1 cellular context compared by ENCODE assay signal in the genomic region with DNA sequence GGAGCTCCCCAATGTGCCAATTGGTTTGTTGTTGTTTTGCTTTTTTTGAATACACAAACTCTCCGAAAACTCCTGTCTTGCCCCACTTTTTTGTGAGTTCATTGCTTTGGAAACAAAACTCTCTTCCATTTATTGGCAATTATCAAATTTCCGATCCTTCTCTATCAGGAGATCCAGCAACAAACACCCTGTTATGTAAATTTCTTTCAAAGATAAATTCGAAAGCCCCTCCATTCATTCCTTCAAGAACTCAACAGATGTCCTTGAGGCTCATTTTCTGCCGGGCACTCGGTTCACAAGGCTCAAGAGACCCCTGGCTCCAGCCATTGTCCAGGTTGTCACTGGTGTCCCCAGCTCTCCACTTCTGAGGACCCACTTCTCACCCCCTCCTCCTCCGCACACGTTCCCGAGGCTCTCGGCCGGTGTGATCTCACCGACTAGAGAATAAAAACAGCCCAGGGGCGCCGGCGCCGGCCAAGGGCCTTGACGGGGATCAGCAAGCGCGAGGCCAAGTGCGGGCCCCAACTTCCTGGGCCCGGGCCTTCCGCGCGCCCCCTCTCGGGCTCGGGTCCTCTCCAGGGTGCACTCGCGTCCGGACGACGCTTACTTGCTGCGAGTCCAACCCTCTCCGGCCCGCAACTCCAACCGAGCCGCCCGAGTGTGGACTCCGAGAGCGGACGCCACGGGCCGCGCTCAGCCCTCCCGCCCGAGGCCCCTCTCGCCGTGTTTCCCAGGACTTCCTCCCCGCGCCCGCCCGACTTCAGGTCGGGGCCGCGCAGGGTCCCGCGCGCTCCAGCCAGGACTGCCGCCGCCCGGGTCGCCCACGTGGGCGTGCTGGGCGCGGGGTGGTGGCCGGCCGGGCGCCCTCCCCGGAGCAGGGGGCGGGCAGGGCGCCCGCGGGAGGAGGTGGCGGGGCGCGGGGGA.
A peak's percentile ranks its signal among the peaks of the same experiment; 100 is the strongest.
TF ChIP-seq lines count a peak whose summit lies in the region.

No MANE protein-coding gene starts in this region.

TF ChIP-seq in HepG2, 621 proteins besides CTCF, POLR2A, EP300 and RAD21 (continued from another document and continues in another):
- no peak; the same call in 1 of the 2 replicates for TF ChIP-seq THAP11 (CRISPR knock-in tag; IDR thresholded peaks at IDR 0.05)
- TF ChIP-seq NFYC (CRISPR knock-in tag; IDR thresholded peaks at IDR 0.05): no peak
- TF ChIP-seq, protein P1, sequence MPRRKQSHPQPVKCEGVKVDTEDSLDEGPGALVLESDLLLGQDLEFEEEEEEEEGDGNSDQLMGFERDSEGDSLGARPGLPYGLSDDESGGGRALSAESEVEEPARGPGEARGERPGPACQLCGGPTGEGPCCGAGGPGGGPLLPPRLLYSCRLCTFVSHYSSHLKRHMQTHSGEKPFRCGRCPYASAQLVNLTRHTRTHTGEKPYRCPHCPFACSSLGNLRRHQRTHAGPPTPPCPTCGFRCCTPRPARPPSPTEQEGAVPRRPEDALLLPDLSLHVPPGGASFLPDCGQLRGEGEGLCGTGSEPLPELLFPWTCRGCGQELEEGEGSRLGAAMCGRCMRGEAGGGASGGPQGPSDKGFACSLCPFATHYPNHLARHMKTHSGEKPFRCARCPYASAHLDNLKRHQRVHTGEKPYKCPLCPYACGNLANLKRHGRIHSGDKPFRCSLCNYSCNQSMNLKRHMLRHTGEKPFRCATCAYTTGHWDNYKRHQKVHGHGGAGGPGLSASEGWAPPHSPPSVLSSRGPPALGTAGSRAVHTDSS (CRISPR knock-in tag; conservative IDR thresholded peaks at IDR 0.05): no peak
- 0 out of 2 replicates have a peak, but pooled peaks have one; percentile 21 for TF ChIP-seq POGZ (CRISPR knock-in tag; IDR thresholded peaks at IDR 0.05)
- no peak for TF ChIP-seq ZNF564 (CRISPR knock-in tag; IDR thresholded peaks at IDR 0.05)
- TF ChIP-seq ATF7-NPFF (CRISPR knock-in tag; IDR thresholded peaks at IDR 0.05; ENCODE audit: low read depth): no peak; the same call in none of the 2 replicates
- TF ChIP-seq ZNF20 (CRISPR knock-in tag; IDR thresholded peaks at IDR 0.05): no peak
- TF ChIP-seq, protein P2, sequence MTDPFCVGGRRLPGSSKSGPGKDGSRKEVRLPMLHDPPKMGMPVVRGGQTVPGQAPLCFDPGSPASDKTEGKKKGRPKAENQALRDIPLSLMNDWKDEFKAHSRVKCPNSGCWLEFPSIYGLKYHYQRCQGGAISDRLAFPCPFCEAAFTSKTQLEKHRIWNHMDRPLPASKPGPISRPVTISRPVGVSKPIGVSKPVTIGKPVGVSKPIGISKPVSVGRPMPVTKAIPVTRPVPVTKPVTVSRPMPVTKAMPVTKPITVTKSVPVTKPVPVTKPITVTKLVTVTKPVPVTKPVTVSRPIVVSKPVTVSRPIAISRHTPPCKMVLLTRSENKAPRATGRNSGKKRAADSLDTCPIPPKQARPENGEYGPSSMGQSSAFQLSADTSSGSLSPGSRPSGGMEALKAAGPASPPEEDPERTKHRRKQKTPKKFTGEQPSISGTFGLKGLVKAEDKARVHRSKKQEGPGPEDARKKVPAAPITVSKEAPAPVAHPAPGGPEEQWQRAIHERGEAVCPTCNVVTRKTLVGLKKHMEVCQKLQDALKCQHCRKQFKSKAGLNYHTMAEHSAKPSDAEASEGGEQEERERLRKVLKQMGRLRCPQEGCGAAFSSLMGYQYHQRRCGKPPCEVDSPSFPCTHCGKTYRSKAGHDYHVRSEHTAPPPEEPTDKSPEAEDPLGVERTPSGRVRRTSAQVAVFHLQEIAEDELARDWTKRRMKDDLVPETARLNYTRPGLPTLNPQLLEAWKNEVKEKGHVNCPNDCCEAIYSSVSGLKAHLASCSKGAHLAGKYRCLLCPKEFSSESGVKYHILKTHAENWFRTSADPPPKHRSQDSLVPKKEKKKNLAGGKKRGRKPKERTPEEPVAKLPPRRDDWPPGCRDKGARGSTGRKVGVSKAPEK (CRISPR knock-in tag; IDR thresholded peaks at IDR 0.05; ENCODE audit: borderline replicate concordance): no peak
- TF ChIP-seq ZNF816 (CRISPR knock-in tag; IDR thresholded peaks at IDR 0.05; ENCODE audit: borderline replicate concordance): no peak
- TF ChIP-seq, protein P3, sequence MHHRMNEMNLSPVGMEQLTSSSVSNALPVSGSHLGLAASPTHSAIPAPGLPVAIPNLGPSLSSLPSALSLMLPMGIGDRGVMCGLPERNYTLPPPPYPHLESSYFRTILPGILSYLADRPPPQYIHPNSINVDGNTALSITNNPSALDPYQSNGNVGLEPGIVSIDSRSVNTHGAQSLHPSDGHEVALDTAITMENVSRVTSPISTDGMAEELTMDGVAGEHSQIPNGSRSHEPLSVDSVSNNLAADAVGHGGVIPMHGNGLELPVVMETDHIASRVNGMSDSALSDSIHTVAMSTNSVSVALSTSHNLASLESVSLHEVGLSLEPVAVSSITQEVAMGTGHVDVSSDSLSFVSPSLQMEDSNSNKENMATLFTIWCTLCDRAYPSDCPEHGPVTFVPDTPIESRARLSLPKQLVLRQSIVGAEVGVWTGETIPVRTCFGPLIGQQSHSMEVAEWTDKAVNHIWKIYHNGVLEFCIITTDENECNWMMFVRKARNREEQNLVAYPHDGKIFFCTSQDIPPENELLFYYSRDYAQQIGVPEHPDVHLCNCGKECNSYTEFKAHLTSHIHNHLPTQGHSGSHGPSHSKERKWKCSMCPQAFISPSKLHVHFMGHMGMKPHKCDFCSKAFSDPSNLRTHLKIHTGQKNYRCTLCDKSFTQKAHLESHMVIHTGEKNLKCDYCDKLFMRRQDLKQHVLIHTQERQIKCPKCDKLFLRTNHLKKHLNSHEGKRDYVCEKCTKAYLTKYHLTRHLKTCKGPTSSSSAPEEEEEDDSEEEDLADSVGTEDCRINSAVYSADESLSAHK (CRISPR knock-in tag; IDR thresholded peaks at IDR 0.05; ENCODE audit: borderline replicate concordance): no peak
- peak; percentile 73; the same call in 1 of the 2 replicates for TF ChIP-seq CHCHD3 (CRISPR knock-in tag; IDR thresholded peaks at IDR 0.05)
- TF ChIP-seq ZNF124 (CRISPR knock-in tag; IDR thresholded peaks at IDR 0.05): peak; percentile 19; the same call in 1 of the 2 replicates
- no peak for TF ChIP-seq MAFF (IDR thresholded peaks at IDR 0.05; ENCODE audit: low read depth, low read length)
- TF ChIP-seq ZFP41 (CRISPR knock-in tag; IDR thresholded peaks at IDR 0.05; ENCODE audit: borderline replicate concordance): no peak
- no peak for TF ChIP-seq EZH2 (conservative IDR thresholded peaks at IDR 0.05; ENCODE audit: low read depth, low read length)
- TF ChIP-seq NAIF1 (CRISPR knock-in tag; IDR thresholded peaks at IDR 0.05; ENCODE audit: borderline replicate concordance): peak; percentile 60
- TF ChIP-seq AGO2 (optimal IDR thresholded peaks at IDR 0.05; ENCODE audit: low read depth, low read length): peak; percentile 97
- no peak for TF ChIP-seq FOXK2 (IDR thresholded peaks at IDR 0.05)
- TF ChIP-seq ZNF629 (CRISPR knock-in tag; conservative IDR thresholded peaks at IDR 0.05): peak; percentile 27; the same call in 1 of the 2 replicates
- no peak for TF ChIP-seq JARID2 (CRISPR knock-in tag; IDR thresholded peaks at IDR 0.05; ENCODE audit: insufficient replicate concordance)
- no peak for TF ChIP-seq SP5 (CRISPR knock-in tag; IDR thresholded peaks at IDR 0.05; ENCODE audit: borderline replicate concordance, low read depth)
- TF ChIP-seq ZNF576 (CRISPR knock-in tag; IDR thresholded peaks at IDR 0.05): no peak
- TF ChIP-seq NRL (CRISPR knock-in tag; IDR thresholded peaks at IDR 0.05; ENCODE audit: borderline replicate concordance): no peak
- TF ChIP-seq EHMT2 (IDR thresholded peaks at IDR 0.05; ENCODE audit: borderline replicate concordance, low read depth, low read length): no peak
- no peak for TF ChIP-seq MLLT10 (CRISPR knock-in tag; IDR thresholded peaks at IDR 0.05)
- no peak; the same call in 1 of the 2 replicates for TF ChIP-seq ETV5 (CRISPR knock-in tag; IDR thresholded peaks at IDR 0.05; ENCODE audit: borderline replicate concordance)
- TF ChIP-seq HOMEZ (CRISPR knock-in tag; IDR thresholded peaks at IDR 0.05; ENCODE audit: low read depth): no peak
- no peak for TF ChIP-seq SP2 (CRISPR knock-in tag; IDR thresholded peaks at IDR 0.05)
- TF ChIP-seq, protein P4, sequence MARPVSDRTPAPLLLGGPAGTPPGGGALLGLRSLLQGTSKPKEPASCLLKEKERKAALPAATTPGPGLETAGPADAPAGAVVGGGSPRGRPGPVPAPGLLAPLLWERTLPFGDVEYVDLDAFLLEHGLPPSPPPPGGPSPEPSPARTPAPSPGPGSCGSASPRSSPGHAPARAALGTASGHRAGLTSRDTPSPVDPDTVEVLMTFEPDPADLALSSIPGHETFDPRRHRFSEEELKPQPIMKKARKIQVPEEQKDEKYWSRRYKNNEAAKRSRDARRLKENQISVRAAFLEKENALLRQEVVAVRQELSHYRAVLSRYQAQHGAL (CRISPR knock-in tag; IDR thresholded peaks at IDR 0.05; ENCODE audit: not compliant biosample characterization): peak; percentile 64
- no peak for TF ChIP-seq MEIS1 (CRISPR knock-in tag; IDR thresholded peaks at IDR 0.05; ENCODE audit: borderline replicate concordance)
- TF ChIP-seq ZNF354B (CRISPR knock-in tag; IDR thresholded peaks at IDR 0.05): no peak
- no peak; the same call in 1 of the 2 replicates for TF ChIP-seq ZNF709 (CRISPR knock-in tag; IDR thresholded peaks at IDR 0.05)
- no peak for TF ChIP-seq TBL1XR1 (IDR thresholded peaks at IDR 0.05; ENCODE audit: borderline replicate concordance, low read length, partially characterized antibody)
- no peak for TF ChIP-seq TBX2 (CRISPR knock-in tag; IDR thresholded peaks at IDR 0.05; ENCODE audit: borderline replicate concordance)
- peak; percentile 22; the same call in 1 of the 2 replicates for TF ChIP-seq KDM3A (CRISPR knock-in tag; IDR thresholded peaks at IDR 0.05; ENCODE audit: low read depth)
- no peak for TF ChIP-seq CSRNP1 (CRISPR knock-in tag; IDR thresholded peaks at IDR 0.05)
- TF ChIP-seq ZNF614 (CRISPR knock-in tag; IDR thresholded peaks at IDR 0.05; ENCODE audit: borderline replicate concordance): peak; percentile 31; the same call in 1 of the 2 replicates
- TF ChIP-seq RBAK (CRISPR knock-in tag; IDR thresholded peaks at IDR 0.05): no peak
- no peak; the same call in 1 of the 2 replicates for TF ChIP-seq ZNF580 (CRISPR knock-in tag; IDR thresholded peaks at IDR 0.05; ENCODE audit: borderline replicate concordance, low read depth)
- TF ChIP-seq ZBTB39 (CRISPR knock-in tag; IDR thresholded peaks at IDR 0.05): no peak
- TF ChIP-seq MAFG (CRISPR knock-in tag; IDR thresholded peaks at IDR 0.05): no peak
- TF ChIP-seq, protein P5, sequence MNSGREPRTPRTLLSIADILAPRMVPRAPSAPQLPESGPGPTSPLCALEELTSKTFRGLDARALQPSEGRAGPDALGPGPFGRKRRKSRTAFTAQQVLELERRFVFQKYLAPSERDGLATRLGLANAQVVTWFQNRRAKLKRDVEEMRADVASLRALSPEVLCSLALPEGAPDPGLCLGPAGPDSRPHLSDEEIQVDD (CRISPR knock-in tag; IDR thresholded peaks at IDR 0.05; ENCODE audit: borderline replicate concordance): no peak
- peak; percentile 42; the same call in 1 of the 2 replicates for TF ChIP-seq ZNF225 (CRISPR knock-in tag; IDR thresholded peaks at IDR 0.05)
- no peak for TF ChIP-seq NR2F1 (CRISPR knock-in tag; IDR thresholded peaks at IDR 0.05)
- peak; percentile 69; the same call in 1 of the 2 replicates for TF ChIP-seq HMG20B (CRISPR knock-in tag; conservative IDR thresholded peaks at IDR 0.05)
- TF ChIP-seq HNRNPUL1 (IDR thresholded peaks at IDR 0.05; ENCODE audit: low read depth, low read length): no peak
- no peak for TF ChIP-seq HES4 (CRISPR knock-in tag; IDR thresholded peaks at IDR 0.05; ENCODE audit: borderline replicate concordance)
- no peak for TF ChIP-seq ZNF713 (CRISPR knock-in tag; IDR thresholded peaks at IDR 0.05)
